In the genomic region with DNA sequence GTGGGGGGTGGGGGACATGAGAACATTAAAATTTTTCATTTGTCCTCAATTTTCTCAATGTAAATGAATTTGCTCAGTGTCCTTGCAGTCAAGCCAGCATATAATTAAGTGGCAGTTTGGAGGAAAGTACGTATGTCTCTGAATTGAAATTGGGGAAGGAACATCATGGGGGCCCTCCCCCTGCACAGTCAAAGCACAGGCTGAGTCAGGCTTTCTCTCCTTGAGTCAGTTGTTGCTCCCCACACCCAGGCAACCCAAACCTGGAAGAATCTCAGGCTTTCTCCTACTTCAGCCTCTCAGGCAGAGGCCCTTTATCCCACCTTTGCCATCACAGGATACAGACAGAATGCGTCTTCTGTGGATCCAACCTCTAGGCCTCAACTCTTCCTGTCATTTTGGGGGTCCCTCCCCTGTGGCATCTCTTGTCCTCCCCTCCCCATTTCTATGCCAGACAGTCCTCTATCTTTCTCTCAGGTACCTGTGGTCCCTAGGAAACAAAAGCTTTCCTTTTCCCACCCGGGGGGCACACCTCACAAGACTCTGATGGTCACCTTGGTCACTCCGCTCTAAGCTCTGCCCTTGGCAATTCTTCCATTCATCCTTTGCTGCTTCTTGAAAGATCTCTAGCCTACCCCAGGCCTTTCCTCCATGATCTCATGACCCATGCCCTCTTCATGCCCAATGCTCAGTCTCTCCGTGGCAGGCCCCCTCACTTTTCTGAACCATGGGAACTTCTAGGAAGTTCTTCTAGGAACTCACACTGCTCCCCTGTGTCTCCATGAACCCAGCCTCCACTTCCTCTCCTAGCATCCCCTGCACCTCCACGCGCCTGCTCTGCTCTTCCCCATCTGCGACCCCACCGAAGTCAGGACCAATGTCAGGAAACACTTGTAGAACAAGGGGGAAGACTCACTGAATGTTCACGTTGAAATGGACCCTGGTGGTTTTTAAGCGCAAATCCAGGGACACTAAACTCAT, we compare ENCODE assay signal across 11 cellular contexts. TPM values are rescaled to one million over a fixed set of nuclear protein-coding genes. Genes with fewer than 3 reads are reported as not detected.
A peak's percentile ranks its signal among the peaks of the same experiment; 100 is the strongest.
DNase-seq lines count a peak whose midpoint lies in the region; ATAC-seq and TF ChIP-seq lines count a peak whose summit lies in the region.
"Had no signal": no experiment of that assay in that cellular context is flagged by ENCODE, and none has a peak within 500 bp of the region (broad histone marks: within the 10 kb centered on the region; RNA-seq: fewer than 3 reads in every experiment).

No MANE protein-coding gene starts in this region.

- H3K4me1 ChIP-seq in mammary epithelial cell (ENCODE audit: insufficient read depth, low read length), result no peaks in the 10 kb centered on the region
- H3K4me1 ChIP-seq in subcutaneous abdominal adipose tissue (ENCODE audit: control insufficient read depth in 5 of 5, insufficient read depth in 5 of 5, low read length in 5 of 5), result peaks cover 4 to 40% (median 35%) of the 10 kb centered on the region in 5 donors

- H2AFZ ChIP-seq in mammary epithelial cell (ENCODE audit: low read depth, low read length), result no peak overlapping the region

- peak; percentile 69 for ATAC-seq in HG03103 (IDR thresholded peaks at IDR 0.05; ENCODE audit: low read depth, unreplicated experiment)
- no peak for ATAC-seq in GM19452 (IDR thresholded peaks at IDR 0.05; ENCODE audit: unreplicated experiment)

- CTCF ChIA-PET in MCF 10A (lab: Yijun Ruan, JAX) (no interaction called here), mammary epithelial cell (lab: Charles Lee; ENCODE audit: low non-redundant PET) (no interaction called here)

- H3K27me3 ChIP-seq in mammary epithelial cell (ENCODE audit: insufficient read depth, low read length) (no peaks in the 10 kb centered on the region), subcutaneous abdominal adipose tissue (ENCODE audit: control insufficient read depth in 5 of 5, insufficient read depth in 4 of 5, low read length in 5 of 5) (no peaks in the 10 kb centered on the region)

- H3K36me3 Mint-ChIP-seq in MCF 10A (ENCODE audit: insufficient read depth, unreplicated experiment), result peaks cover 16% of the 10 kb centered on the region
- H3K36me3 Mint-ChIP-seq in activated T-cell treated with anti-CD3 and anti-CD28 coated beads, Interleukin-2, amount 50 U/mL, for 24 hours (ENCODE audit: low read depth), result peaks cover 10% of the 10 kb centered on the region
- H3K36me3 Mint-ChIP-seq: natural killer cell had no signal

- H3K9me3 Mint-ChIP-seq in MCF 10A (ENCODE audit: unreplicated experiment), result no peaks in the 10 kb centered on the region
- no peaks in the 10 kb centered on the region for H3K9me3 Mint-ChIP-seq in activated T-cell treated with anti-CD3 and anti-CD28 coated beads, Interleukin-2, amount 50 U/mL, for 24 hours
- H3K9me3 Mint-ChIP-seq: natural killer cell had no signal

- no peak overlapping the region for H3K4me3 Mint-ChIP-seq in MCF 10A (ENCODE audit: unreplicated experiment)
- H3K4me3 Mint-ChIP-seq in activated T-cell treated with anti-CD3 and anti-CD28 coated beads, Interleukin-2, amount 50 U/mL, for 24 hours, result no peak overlapping the region
- H3K4me3 Mint-ChIP-seq: natural killer cell had no signal

- H3K9me3 ChIP-seq in mammary epithelial cell (replicated peaks; ENCODE audit: insufficient read depth, low read length) (no peaks in the 10 kb centered on the region), subcutaneous abdominal adipose tissue (ENCODE audit: control insufficient read depth in 5 of 5, low read length in 5 of 5) (no peaks in the 10 kb centered on the region)

- peaks cover 77% of the 10 kb centered on the region for H3K79me2 ChIP-seq in mammary epithelial cell (ENCODE audit: insufficient read depth, low read length)

- intact Hi-C loops in MCF 10A (cut with micrococcal nuclease), result no loop called here
- intact Hi-C loops in mammary epithelial cell (cut with micrococcal nuclease), result no loop called here

- in situ Hi-C loops in mammary epithelial cell (cut with MboI; ENCODE audit: low sequenced_read_pairs in 2 of 2), result no loop called here

- dilution Hi-C loops in mammary epithelial cell (cut with HindIII; ENCODE audit: low sequenced_read_pairs), result no loop called here

- H3K4me3 ChIP-seq in mammary epithelial cell (replicated peaks in 1 of 3; ENCODE audit: insufficient read depth in 1 of 3, low read depth in 2 of 3, low read length in 3 of 3) (no peak overlapping the region), subcutaneous abdominal adipose tissue (ENCODE audit: low read depth in 1 of 5, low read length in 5 of 5) (no peak overlapping the region)

- no peaks in the 10 kb centered on the region for H3K36me3 ChIP-seq in mammary epithelial cell (ENCODE audit: insufficient read depth, low read length)
- peaks cover 0 to 5% (median 0%) of the 10 kb centered on the region in 5 donors for H3K36me3 ChIP-seq in subcutaneous abdominal adipose tissue (ENCODE audit: control insufficient read depth in 5 of 5, insufficient read depth in 5 of 5, low read length in 5 of 5)

- TF ChIP-seq CTCF in MCF 10A (IDR thresholded peaks at IDR 0.05; ENCODE audit: unreplicated experiment) (no peak), mammary epithelial cell (conservative IDR thresholded peaks at IDR 0.05 in 1 of 2, IDR thresholded peaks at IDR 0.05 in 1 of 2; ENCODE audit: extremely low read depth in 1 of 2, insufficient read depth in 1 of 2, low read depth in 1 of 2, low read length in 2 of 2) (no peak)

- BruUV-seq in MCF 10A (replicated peaks; lab: Mats Ljungman, UMichigan) (no TSS peak), mammary epithelial cell (replicated peaks; lab: Mats Ljungman, UMichigan) (no TSS peak)

- no peaks in the 10 kb centered on the region for H4K20me1 ChIP-seq in mammary epithelial cell (ENCODE audit: insufficient read depth, low read length)

- 96% methylated on average over 11 of the region's 11 CpGs for WGBS in mammary epithelial cell (ENCODE audit: low coverage, missing lambda C conversion rate)

- H3K27me3 Mint-ChIP-seq in MCF 10A (ENCODE audit: insufficient read depth, unreplicated experiment), result no peaks in the 10 kb centered on the region
- H3K27me3 Mint-ChIP-seq in activated T-cell treated with anti-CD3 and anti-CD28 coated beads, Interleukin-2, amount 50 U/mL, for 24 hours, result no peaks in the 10 kb centered on the region

- H3K4me1 Mint-ChIP-seq in MCF 10A (ENCODE audit: insufficient read depth, unreplicated experiment), result peaks cover 27% of the 10 kb centered on the region
- peaks cover 22% of the 10 kb centered on the region for H3K4me1 Mint-ChIP-seq in activated T-cell treated with anti-CD3 and anti-CD28 coated beads, Interleukin-2, amount 50 U/mL, for 24 hours (ENCODE audit: low read depth)

- H3K27ac ChIP-seq in mammary epithelial cell (ENCODE audit: insufficient read depth, low read depth, low read length) (no peak overlapping the region), subcutaneous abdominal adipose tissue (ENCODE audit: low read depth, low read length) (peak overlapping the region; percentile 25)

- POLR2A ChIA-PET in MCF 10A (lab: Yijun Ruan, JAX), result no interaction called here

- H3K9ac ChIP-seq in mammary epithelial cell (ENCODE audit: insufficient read depth, low read length), result no peak overlapping the region
- H3K9ac ChIP-seq in subcutaneous abdominal adipose tissue (ENCODE audit: low read length in 5 of 5), result no peak overlapping the region

- DNase-seq in MCF 10A (ENCODE audit: unreplicated experiment) (no peak), mammary epithelial cell (no peak), C1 segment of cervical spinal cord (lab: John Stamatoyannopoulos, UW) (no peak), AG08396 (ENCODE audit: low spot score) (no peak)
- DNase-seq in activated T-cell treated with anti-CD3 and anti-CD28 coated beads, Interleukin-2, amount 50 U/mL, for 24 hours, result peak; percentile 33
- DNase-seq: DMS79, natural killer cell, NCI-H524 treated with DMSO at 0.1 percent for 48 hours had no signal

- no peak overlapping the region for H3K4me2 ChIP-seq in mammary epithelial cell (ENCODE audit: insufficient read depth, low read depth, low read length)

- peak overlapping the region; percentile 10 for H3K27ac Mint-ChIP-seq in MCF 10A (ENCODE audit: low read depth, unreplicated experiment)
- peak overlapping the region; percentile 15 for H3K27ac Mint-ChIP-seq in activated T-cell treated with anti-CD3 and anti-CD28 coated beads, Interleukin-2, amount 50 U/mL, for 24 hours

RNA-seq across cellular contexts. Expression of gene CREB3L2, which starts 40.4 kb away (rescaled TPM):
- total RNA-seq in MCF 10A (2022) (74.2 and 79.4 TPM in 2 replicates), mammary epithelial cell (10 to 100 TPM; 26.3 to 63.5 TPM)
- 22.4 TPM for polyA plus RNA-seq in mammary epithelial cell
- 47.2 TPM for polyA minus RNA-seq in mammary epithelial cell
